Comparison of ENCODE assay signal across 12 cellular contexts in the genomic region with DNA sequence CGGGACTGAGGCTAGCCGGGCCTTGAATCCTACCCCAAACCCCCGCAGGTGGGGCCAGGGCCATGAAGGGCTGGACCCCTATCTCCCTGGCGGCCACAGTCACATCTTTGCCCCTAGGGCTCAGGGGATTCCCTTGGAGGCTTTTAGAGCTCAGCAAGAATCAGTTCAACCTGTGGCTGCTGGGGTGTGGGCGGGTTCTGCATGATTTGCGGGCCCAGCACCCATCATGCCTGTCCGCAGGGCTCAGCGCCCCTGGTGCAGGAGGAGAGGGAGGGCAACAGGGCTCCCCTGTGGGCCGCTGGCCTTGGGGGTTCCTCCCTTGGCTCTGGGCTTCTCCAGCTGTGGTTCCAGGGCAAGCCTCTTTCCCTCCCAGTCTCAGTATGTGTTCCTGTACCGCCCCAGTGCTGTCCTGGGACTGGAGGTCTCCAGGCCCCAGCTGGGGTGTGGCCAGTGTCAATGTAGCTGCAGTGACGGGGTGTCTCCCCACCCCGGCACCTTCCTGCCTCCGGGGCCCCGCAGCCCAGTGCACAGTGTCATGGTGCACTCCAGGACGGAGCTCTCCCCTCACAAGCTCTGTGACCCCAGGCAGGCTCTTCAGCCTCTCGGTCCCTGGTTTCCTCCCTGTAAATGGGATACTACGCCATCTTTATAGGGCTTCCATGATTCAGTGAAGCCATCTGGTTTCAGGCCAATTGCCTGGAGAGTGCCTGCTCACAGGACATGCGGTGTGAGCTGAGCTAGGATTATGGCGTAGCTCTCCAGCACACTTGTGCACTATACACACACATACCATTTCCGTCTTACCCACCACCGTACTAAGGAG. TPM values are rescaled to one million over a fixed set of nuclear protein-coding genes. Genes with fewer than 3 reads are reported as not detected.
A peak's percentile ranks its signal among the peaks of the same experiment; 100 is the strongest.
DNase-seq lines count a peak whose midpoint lies in the region; ATAC-seq and TF ChIP-seq lines count a peak whose summit lies in the region.
"Had no signal": no experiment of that assay in that cellular context is flagged by ENCODE, and none has a peak within 500 bp of the region (broad histone marks: within the 10 kb centered on the region; RNA-seq: fewer than 3 reads in every experiment).

No MANE protein-coding gene starts in this region.

- DNase-seq in activated effector memory CD4-positive, alpha-beta T cell treated with anti-CD3 and anti-CD28 coated beads, Interleukin-2, amount 50 U/mL, for 16 hours = peak; percentile 58
- no peak for DNase-seq in activated effector memory CD4-positive, alpha-beta T cell treated with Interleukin-2 at 50 U/mL for 16 hours
- peak; percentile 45 for DNase-seq in cerebellar cortex (ENCODE audit: low spot score)
- peak; percentile 12 to 28 for DNase-seq in left colon
- no peak for DNase-seq in tibial nerve (ENCODE audit: low spot score in 2 of 2)
- no peak for DNase-seq in NOMO-1 (lab: John Stamatoyannopoulos, UW; ENCODE audit: unreplicated experiment in 2 of 2)
- DNase-seq in activated CD4-positive, alpha-beta T cell treated with anti-CD3 and anti-CD28 coated beads, Interleukin-2, amount 50 U/mL, for 1 hour = no peak
- DNase-seq: GOT3; SHP77; stimulated activated CD4-positive, alpha-beta T cell treated with anti-CD3 and anti-CD28 coated beads, Interleukin-12 subunit alpha, Interleukin-12 subunit beta, amount 100 ng/mL, for 4 hours had no signal

- no peaks in the 10 kb centered on the region for H3K9me3 ChIP-seq in tibial nerve

- peaks cover 0 to 55% (median 18%) of the 10 kb centered on the region in 4 donors for H3K4me1 ChIP-seq in tibial nerve

- H3K4me3 ChIP-seq in tibial nerve = no peak overlapping the region

- intact Hi-C loops in left colon (cut with DNase I, micrococcal nuclease) = no loop called here

- peak overlapping the region in 3 of 4 donors; percentile 60 to 85 (median 82) for H3K27ac ChIP-seq in tibial nerve

- TF ChIP-seq POLR2A in tibial nerve (IDR thresholded peaks at IDR 0.05) = no peak

- H3K36me3 ChIP-seq in tibial nerve = no peaks in the 10 kb centered on the region

- no peak for TF ChIP-seq EP300 in tibial nerve (IDR thresholded peaks at IDR 0.05)

- H3K27me3 ChIP-seq in tibial nerve = no peaks in the 10 kb centered on the region

- no peak for TF ChIP-seq CTCF in tibial nerve (IDR thresholded peaks at IDR 0.05)

- 64 to 79% methylated on average over 16 to 20 of the region's 21 CpGs for WGBS in tibial nerve, 2 donors

- no peak for ATAC-seq in left colon
- ATAC-seq in GM19463 (IDR thresholded peaks at IDR 0.05; ENCODE audit: unreplicated experiment) = no peak

RNA-seq across cellular contexts. Expression of a gene that starts 9.9 kb away (rescaled TPM):
- total RNA-seq in left colon (not detected), tibial nerve (not detected)
- total RNA-seq: activated T-helper 2 cell treated with anti-CD3 and anti-CD28 coated beads, Interferon-gamma antibody, Interleukin-2, Interleukin-4, amounts not matched to agents 10 μg/mL and 5 μg/mL and 100 μg/mL, durations not matched to agents 14 hours and 24 hours and 36 hours had no signal

RNA-seq across cellular contexts. Expression of a gene that starts 16.7 kb away (rescaled TPM):
- total RNA-seq in left colon (10 to 100 TPM; 75.5 to 85.2 TPM), tibial nerve (100 to 1,000 TPM; 115 to 172 (median 134) TPM)

RNA-seq across cellular contexts. Expression of a gene that starts 20.4 kb away (rescaled TPM):
- 10 to 100 TPM; 13.5 to 27.4 TPM for total RNA-seq in left colon
- total RNA-seq in tibial nerve = 1 to 10 TPM in 2 of 4 donors, under 1 TPM in 2; 0.63 to 2.1 (median 1.3) TPM
- total RNA-seq: activated T-helper 2 cell treated with anti-CD3 and anti-CD28 coated beads, Interferon-gamma antibody, Interleukin-2, Interleukin-4, amounts not matched to agents 10 μg/mL and 5 μg/mL and 100 μg/mL, durations not matched to agents 14 hours and 24 hours and 36 hours had no signal

RNA-seq across cellular contexts. Expression of a gene that starts 49.2 kb away (rescaled TPM):
- total RNA-seq in left colon (10 to 100 TPM; 14.9 to 40.8 TPM), tibial nerve (10 to 100 TPM; 42.9 to 49.4 (median 47.8) TPM)

Comparison
In these comparisons a context has a peak if more than half of its experiments do, and no peak if none do; other contexts are left out.
1. DNase-seq: peak in activated effector memory CD4-positive, alpha-beta T cell treated with anti-CD3 and anti-CD28 coated beads, Interleukin-2, amount 50 U/mL, for 16 hours (single experiment), cerebellar cortex (single experiment) and left colon (2 of 2); none in activated effector memory CD4-positive, alpha-beta T cell treated with Interleukin-2 at 50 U/mL for 16 hours (single experiment), tibial nerve (0 of 2), NOMO-1 (0 of 2) and activated CD4-positive, alpha-beta T cell treated with anti-CD3 and anti-CD28 coated beads, Interleukin-2, amount 50 U/mL, for 1 hour (single experiment).
2. RNA of a gene that starts 20.4 kb away (total RNA-seq): 13.5 to 27.4 TPM in left colon; 0.63 to 2.1 TPM in tibial nerve; every median in the first group is over 4 times any median in the second.